Comparison of ENCODE assay signal across 8 cellular contexts in the genomic region with DNA sequence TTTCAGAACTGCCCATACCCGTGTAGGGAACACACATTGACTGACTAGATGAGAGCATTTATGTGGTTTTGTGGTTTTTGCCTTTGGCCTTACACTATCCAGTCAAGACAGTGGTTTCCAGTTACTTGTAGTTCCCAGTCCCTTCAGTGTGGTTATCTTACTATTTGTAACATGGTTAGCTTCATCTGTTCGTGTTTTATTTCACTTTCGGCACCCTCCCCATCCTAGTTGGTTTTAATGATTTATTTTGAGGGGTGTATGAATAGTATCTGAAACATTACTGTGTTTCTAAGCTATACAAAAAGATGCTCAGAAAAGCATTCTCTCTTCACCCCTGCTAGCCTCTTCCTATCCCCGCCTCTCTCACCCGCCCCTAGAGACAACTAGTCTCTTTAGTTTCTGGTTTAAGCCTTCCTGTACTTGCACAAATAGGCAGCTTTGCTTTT. TPM values are rescaled to one million over a fixed set of nuclear protein-coding genes. Genes with fewer than 3 reads are reported as not detected.
DNase-seq lines count a peak whose midpoint lies in the region; ATAC-seq and TF ChIP-seq lines count a peak whose summit lies in the region.

No MANE protein-coding gene starts in this region.

- H3K4me2 ChIP-seq in osteoblast (ENCODE audit: insufficient read depth, low read length) = peak overlapping the region; percentile 53

- no peaks in the 10 kb centered on the region for H3K36me3 ChIP-seq in osteoblast (ENCODE audit: insufficient read depth, low read length)

- H3K9me3 ChIP-seq in osteoblast (ENCODE audit: low read depth, low read length) (no peaks in the 10 kb centered on the region), right cardiac atrium (ENCODE audit: control insufficient read depth, low read length) (no peaks in the 10 kb centered on the region)

- TF ChIP-seq CTCF in osteoblast (IDR thresholded peaks at IDR 0.05; ENCODE audit: extremely low read depth, low read depth, low read length) = no peak

- no peak overlapping the region for H3K27ac ChIP-seq in osteoblast (ENCODE audit: low read depth, low read length)
- no peak overlapping the region for H3K27ac ChIP-seq in right cardiac atrium (ENCODE audit: low read length)

- H2AFZ ChIP-seq in osteoblast (ENCODE audit: low read length) = no peak overlapping the region

- WGBS in right cardiac atrium = 87% methylated on average over 5 of the region's 5 CpGs

- intact Hi-C loops in right cardiac atrium (cut with DNase I) = loop anchor here in 1 of 4 donors (10.0 kb wide), 1 partner anchor 434 kb away; no protein-coding TSS in a partner anchor

- peak; percentile 80 for ATAC-seq in GM19025 (IDR thresholded peaks at IDR 0.05; ENCODE audit: low read depth, unreplicated experiment)
- ATAC-seq in HG02852 (IDR thresholded peaks at IDR 0.05; ENCODE audit: unreplicated experiment) = peak; percentile 77
- no peak for ATAC-seq in right cardiac atrium

- H3K79me2 ChIP-seq in osteoblast (ENCODE audit: insufficient read depth, low read length) = no peaks in the 10 kb centered on the region

- H3K27me3 ChIP-seq in osteoblast (ENCODE audit: insufficient read depth, low read length) (no peaks in the 10 kb centered on the region), right cardiac atrium (ENCODE audit: control insufficient read depth, insufficient read depth) (no peaks in the 10 kb centered on the region)

- peak; percentile 91 for DNase-seq in OCI-M1 (lab: John Stamatoyannopoulos, UW)
- DNase-seq in osteoblast (ENCODE audit: insufficient read length, low spot score, missing footprints) = peak; percentile 80
- DNase-seq in right cardiac atrium = no peak
- DNase-seq in activated gamma-delta T cell treated with Interleukin-2 at 50 U/mL for 16 hours = no peak
- DNase-seq in NCI-H524 (lab: John Stamatoyannopoulos, UW) = no peak
- no peak for DNase-seq in NCI-H1417 treated with DMSO at 0.1 percent for 48 hours (lab: John Stamatoyannopoulos, UW)

- H3K4me1 ChIP-seq in osteoblast (ENCODE audit: insufficient read depth, low read length) = peaks cover 12% of the 10 kb centered on the region
- H3K4me1 ChIP-seq in right cardiac atrium (ENCODE audit: control insufficient read depth, insufficient read depth, low read length) = peaks cover 15% of the 10 kb centered on the region

- peaks cover 2% of the 10 kb centered on the region for H4K20me1 ChIP-seq in osteoblast (ENCODE audit: insufficient read depth, low read length)

- H3K4me3 ChIP-seq in osteoblast (ENCODE audit: insufficient read depth, low read length) (peak overlapping the region; percentile 9), right cardiac atrium (ENCODE audit: low read length) (no peak overlapping the region)

RNA-seq across cellular contexts. Expression of a gene that starts 14.1 kb away (rescaled TPM):
- total RNA-seq in osteoblast = 8.7 and 11.2 TPM in 2 replicates
- total RNA-seq in right cardiac atrium = 10 to 100 TPM; 12.6 to 19.3 (median 15.7) TPM
- polyA plus RNA-seq in right cardiac atrium = 13.2 TPM

Comparison
In these comparisons a context has a peak if more than half of its experiments do, and no peak if none do; other contexts are left out.
1. ATAC-seq: peak in GM19025 (single experiment) and HG02852 (single experiment); none in right cardiac atrium (0 of 2).
2. DNase-seq: peak in OCI-M1 (single experiment) and osteoblast (single experiment); none in right cardiac atrium (0 of 3), activated gamma-delta T cell treated with Interleukin-2 at 50 U/mL for 16 hours (single experiment), NCI-H524 (0 of 2) and NCI-H1417 treated with DMSO at 0.1 percent for 48 hours (single experiment).